Comparison of ENCODE assay signal across 28 cellular contexts in the genomic region with DNA sequence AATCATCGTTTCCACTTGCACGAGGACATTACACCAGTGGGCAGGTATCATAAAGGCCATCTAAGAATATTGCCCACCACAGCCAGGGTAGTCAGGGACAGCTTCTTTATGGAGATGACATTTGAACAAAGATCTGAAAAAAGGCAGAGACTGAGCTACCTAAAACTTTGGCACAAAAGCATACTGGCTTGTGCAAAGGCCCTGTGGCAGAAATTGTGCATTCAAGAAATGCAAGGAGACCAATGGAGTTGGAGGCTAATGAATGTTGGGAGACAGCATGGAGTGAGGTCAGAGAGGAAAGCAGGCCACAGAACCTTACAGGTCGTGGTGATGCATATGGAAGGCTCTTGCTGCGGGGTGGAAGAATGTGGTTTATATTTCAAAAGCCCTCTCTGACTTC.
"Had no signal": no experiment of that assay in that cellular context is flagged by ENCODE, and none has a peak within 500 bp of the region (broad histone marks: within the 10 kb centered on the region; RNA-seq: fewer than 3 reads in every experiment).

No MANE protein-coding gene starts in this region.

- H3K4me3 ChIP-seq: body of pancreas, breast epithelium had no signal

- ATAC-seq: activated CD8-positive, alpha-beta T cell treated with anti-CD3 and anti-CD28 coated beads for 36 hours; activated naive CD8-positive, alpha-beta T cell treated with anti-CD3 and anti-CD28 coated beads, Interleukin-2, amount 50 U/mL, for 24 hours; activated T-cell treated with anti-CD3 and anti-CD28 coated beads, Interleukin-2, amount 50 U/mL, for 4 hours; activated T-cell treated with anti-CD3 and anti-CD28 coated beads, Interleukin-2, amount 50 U/mL, for 72 hours; activated T-helper 17 cell treated with anti-CD3 and anti-CD28 coated beads, Interleukin-2, amount 50 U/mL, for 72 hours; body of pancreas had no signal

- H3K36me3 ChIP-seq: brain microvascular endothelial cell, breast epithelium had no signal

- H3K27ac ChIP-seq: body of pancreas, brain microvascular endothelial cell, breast epithelium, VCaP had no signal

- H3K9me3 ChIP-seq: body of pancreas, breast epithelium had no signal

- DNase-seq: activated B cell treated with CpG ODN at 0.5 μM for 24 hours; activated CD4-positive, alpha-beta memory T cell treated with anti-CD3 and anti-CD28 coated beads for 36 hours; activated CD4-positive, alpha-beta T cell treated with anti-CD3 and anti-CD28 coated beads for 4 hours; activated CD4-positive, alpha-beta T cell treated with anti-CD3 and anti-CD28 coated beads, Interleukin-2, amount 10 ng/mL, durations not matched to agents 24 days and 14 days; activated CD4-positive, alpha-beta T cell treated with anti-CD3 and anti-CD28 coated beads, Interleukin-2, amount 50 U/mL, for 1 hour; activated CD4-positive, alpha-beta T cell treated with anti-CD3 and anti-CD28 coated beads, Interleukin-2, amount 50 U/mL, for 4 hours; activated CD4-positive, CD25-positive, alpha-beta regulatory T cell treated with anti-CD3 and anti-CD28 coated beads, Interleukin-2, amount 50 U/mL, for 72 hours; activated CD8-positive, alpha-beta memory T cell treated with anti-CD3 and anti-CD28 coated beads, Interleukin-2, amount 50 U/mL, for 4 hours; activated CD8-positive, alpha-beta T cell treated with anti-CD3 and anti-CD28 coated beads for 36 hours; activated gamma-delta T cell; activated naive CD4-positive, alpha-beta T cell treated with anti-CD3 and anti-CD28 coated beads, Interleukin-2, amount 10 ng/mL, durations not matched to agents 7 days and 5 days; activated naive CD4-positive, alpha-beta T cell treated with Interleukin-2 at 50 U/mL for 16 hours; activated naive CD8-positive, alpha-beta T cell treated with anti-CD3 and anti-CD28 coated beads, Interleukin-2, amount 10 ng/mL, durations not matched to agents 7 days and 5 days; activated naive CD8-positive, alpha-beta T cell treated with anti-CD3 and anti-CD28 coated beads, Interleukin-2, amount 50 U/mL, for 24 hours; activated T-cell treated with anti-CD3 and anti-CD28 coated beads for 4 hours; activated T-cell treated with anti-CD3 and anti-CD28 coated beads, Interleukin-2, amount 50 U/mL, for 1 hour; activated T-cell treated with anti-CD3 and anti-CD28 coated beads, Interleukin-2, amount 50 U/mL, for 4 hours; activated T-cell treated with anti-CD3 and anti-CD28 coated beads, Interleukin-2, amount 50 U/mL, for 72 hours; aorta; body of pancreas; brain microvascular endothelial cell; central memory CD4-positive, alpha-beta T cell; T-helper 1 cell; T-helper 2 cell; T-helper 9 cell had no signal

- H3K4me1 ChIP-seq: body of pancreas, breast epithelium had no signal
